14 cellular contexts compared by ENCODE assay signal in genomic region chrX:118679290-118679689, GRCh38.
"Had no signal": no experiment of that assay in that cellular context is flagged by ENCODE, and none has a peak within 500 bp of the region (broad histone marks: within the 10 kb centered on the region; RNA-seq: fewer than 3 reads in every experiment).

No MANE protein-coding gene starts in this region.

- H3K9ac ChIP-seq: parathyroid adenoma had no signal

- DNase-seq: activated naive CD4-positive, alpha-beta T cell treated with Interleukin-2 at 50 U/mL for 16 hours; cerebellar nuclear complex; dermis blood vessel endothelial cell; glutamatergic neuron; kidney glomerular epithelial cell; left ventricle myocardium superior; naive thymus-derived CD8-positive, alpha-beta T cell; sigmoid colon; spleen had no signal

- H3K36me3 ChIP-seq: breast epithelium had no signal

- H3K27me3 ChIP-seq: esophagus muscularis mucosa, sigmoid colon, spleen had no signal

- H3K4me1 Mint-ChIP-seq: activated T-helper 17 cell treated with anti-CD3 and anti-CD28 coated beads, Interleukin-2, amount 50 U/mL, for 72 hours; memory B cell; naive thymus-derived CD8-positive, alpha-beta T cell had no signal

- H3K9me3 Mint-ChIP-seq: activated T-helper 17 cell treated with anti-CD3 and anti-CD28 coated beads, Interleukin-2, amount 50 U/mL, for 72 hours; memory B cell; naive thymus-derived CD8-positive, alpha-beta T cell had no signal

- H3K79me2 ChIP-seq: parathyroid adenoma had no signal

- H3K4me3 Mint-ChIP-seq: activated T-helper 17 cell treated with anti-CD3 and anti-CD28 coated beads, Interleukin-2, amount 50 U/mL, for 72 hours; memory B cell; naive thymus-derived CD8-positive, alpha-beta T cell had no signal

- H2AFZ ChIP-seq: parathyroid adenoma had no signal

- H3K9me3 ChIP-seq: breast epithelium, esophagus muscularis mucosa, sigmoid colon, spleen had no signal

- H3K27ac Mint-ChIP-seq: activated T-helper 17 cell treated with anti-CD3 and anti-CD28 coated beads, Interleukin-2, amount 50 U/mL, for 72 hours; memory B cell had no signal

- ATAC-seq: activated T-helper 17 cell treated with anti-CD3 and anti-CD28 coated beads, Interleukin-2, amount 50 U/mL, for 72 hours; left ventricle myocardium superior; naive thymus-derived CD8-positive, alpha-beta T cell had no signal

- H3K27ac ChIP-seq: breast epithelium, esophagus muscularis mucosa, parathyroid adenoma, sigmoid colon, spleen had no signal

- H3K4me3 ChIP-seq: breast epithelium, esophagus muscularis mucosa, sigmoid colon, spleen had no signal

- H3K27me3 Mint-ChIP-seq: activated T-helper 17 cell treated with anti-CD3 and anti-CD28 coated beads, Interleukin-2, amount 50 U/mL, for 72 hours; memory B cell; naive thymus-derived CD8-positive, alpha-beta T cell had no signal

- H3K4me1 ChIP-seq: parathyroid adenoma, sigmoid colon, spleen had no signal
